19 cellular contexts compared by ENCODE assay signal in the genomic region with DNA sequence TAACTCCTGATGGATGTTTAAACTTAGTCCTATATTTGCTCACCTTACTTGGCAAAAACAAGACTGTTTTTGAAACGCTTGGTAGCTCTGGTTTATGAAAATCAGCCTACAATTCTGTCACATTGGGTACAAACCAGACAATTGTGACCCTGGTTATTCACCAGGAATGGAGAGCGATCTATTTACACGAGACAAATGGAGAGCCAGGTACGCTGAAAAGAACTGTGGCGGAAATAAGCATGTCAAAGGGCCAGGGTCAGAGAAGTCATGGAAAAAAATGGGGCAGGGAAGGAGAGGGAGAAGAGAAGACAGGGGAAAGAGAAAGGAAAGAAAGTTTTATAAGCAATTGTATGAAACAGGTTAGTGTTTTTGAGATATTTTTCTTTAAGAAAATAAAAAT.
DNase-seq lines count a peak whose midpoint lies in the region; ATAC-seq and TF ChIP-seq lines count a peak whose summit lies in the region.
"Had no signal": no experiment of that assay in that cellular context is flagged by ENCODE, and none has a peak within 500 bp of the region (broad histone marks: within the 10 kb centered on the region; RNA-seq: fewer than 3 reads in every experiment).

No MANE protein-coding gene starts in this region.

- H3K4me1 Mint-ChIP-seq in chondrocyte (ENCODE audit: low read depth) (peaks cover 100% of the 10 kb centered on the region), T-cell (peaks cover 0 to 6% (median 2%) of the 10 kb centered on the region in 3 donors)
- peaks cover 6% of the 10 kb centered on the region for H3K4me1 Mint-ChIP-seq in stimulated activated effector memory CD8-positive, alpha-beta T cell treated with anti-CD3 and anti-CD28 coated beads, Interleukin-12 subunit alpha, Interleukin-12 subunit beta, amount 100 ng/mL, for 72 hours
- no peaks in the 10 kb centered on the region for H3K4me1 Mint-ChIP-seq in activated CD8-positive, alpha-beta T cell treated with anti-CD3 and anti-CD28 coated beads, Interleukin-2, amount 10 ng/mL, durations not matched to agents 7 days and 5 days (ENCODE audit: low read depth)
- H3K4me1 Mint-ChIP-seq: B cell had no signal

- no peak overlapping the region; the same call in 1 of the 2 replicates for H2AK5ac ChIP-seq in IMR-90 (ENCODE audit: low read depth, low read length)

- H3K9me3 Mint-ChIP-seq in chondrocyte (ENCODE audit: low read depth) (no peaks in the 10 kb centered on the region), T-cell (no peaks in the 10 kb centered on the region)
- H3K9me3 Mint-ChIP-seq in stimulated activated effector memory CD8-positive, alpha-beta T cell treated with anti-CD3 and anti-CD28 coated beads, Interleukin-12 subunit alpha, Interleukin-12 subunit beta, amount 100 ng/mL, for 72 hours, result no peaks in the 10 kb centered on the region
- no peaks in the 10 kb centered on the region for H3K9me3 Mint-ChIP-seq in activated CD8-positive, alpha-beta T cell treated with anti-CD3 and anti-CD28 coated beads, Interleukin-2, amount 10 ng/mL, durations not matched to agents 7 days and 5 days (ENCODE audit: insufficient read depth)

- H2BK120ac ChIP-seq in IMR-90 (ENCODE audit: low read depth, low read length), result peak overlapping the region; percentile 48; the same call in 1 of the 2 replicates

- dilution Hi-C loops in IMR-90 (cut with HindIII; ENCODE audit: low sequenced_read_pairs, unreplicated experiment), result no loop called here

- no peak overlapping the region for H2BK15ac ChIP-seq in IMR-90 (ENCODE audit: low read depth, low read length)

- H3K36me3 Mint-ChIP-seq in chondrocyte (ENCODE audit: low read depth) (peaks cover 2% of the 10 kb centered on the region), T-cell (peaks cover 48% of the 10 kb centered on the region)
- peaks cover 19% of the 10 kb centered on the region for H3K36me3 Mint-ChIP-seq in stimulated activated effector memory CD8-positive, alpha-beta T cell treated with anti-CD3 and anti-CD28 coated beads, Interleukin-12 subunit alpha, Interleukin-12 subunit beta, amount 100 ng/mL, for 72 hours
- no peaks in the 10 kb centered on the region for H3K36me3 Mint-ChIP-seq in activated CD8-positive, alpha-beta T cell treated with anti-CD3 and anti-CD28 coated beads, Interleukin-2, amount 10 ng/mL, durations not matched to agents 7 days and 5 days (ENCODE audit: low read depth)

- peaks cover 2% of the 10 kb centered on the region; the same call in 1 of the 2 replicates for H4K20me1 ChIP-seq in IMR-90 (ENCODE audit: insufficient read depth, low read length)

- H3K56ac ChIP-seq in IMR-90 (ENCODE audit: extremely low read depth, insufficient read depth, low read length), result no peak overlapping the region

- WGBS in IMR-90 (ENCODE audit: extremely low coverage in 2 of 2, insufficient read length in 1 of 2), 2 experiments, result 95% methylated on average over 4 of the region's 5 CpGs; no CpG with 5 or more reads in 1 of the 2 experiments
- 58 to 71% methylated on average over 5 of the region's 5 CpGs for WGBS in mesodermal cell (ENCODE audit: insufficient coverage in 2 of 2), 2 experiments

- peaks cover 45% of the 10 kb centered on the region for H3K4me1 ChIP-seq in IMR-90 (ENCODE audit: control insufficient read depth, insufficient read depth, low read length)
- peaks cover 82% of the 10 kb centered on the region for H3K4me1 ChIP-seq in mesodermal cell (ENCODE audit: control insufficient read depth, insufficient read depth, low read length, poor library complexity, severe bottlenecking)

- H3K27me3 ChIP-seq in IMR-90 (ENCODE audit: control insufficient read depth, insufficient read depth, low read length), result no peaks in the 10 kb centered on the region
- H3K27me3 ChIP-seq: neutrophil had no signal

- no peak for TF ChIP-seq RAD21 in IMR-90 (IDR thresholded peaks at IDR 0.05; ENCODE audit: low read length)

- DNase-seq in IMR-90 (no peak), chondrocyte (ENCODE audit: low spot score) (no peak), cerebellar nuclear complex (lab: John Stamatoyannopoulos, UW) (no peak), NCI-H774 (lab: John Stamatoyannopoulos, UW) (no peak), T-cell (no peak)
- DNase-seq in stimulated activated effector memory CD8-positive, alpha-beta T cell treated with anti-CD3 and anti-CD28 coated beads, Interleukin-12 subunit alpha, Interleukin-12 subunit beta, amount 100 ng/mL, for 72 hours (ENCODE audit: low spot score in 2 of 2), result no peak
- no peak for DNase-seq in activated CD8-positive, alpha-beta T cell treated with anti-CD3 and anti-CD28 coated beads, Interleukin-2, amount 10 ng/mL, durations not matched to agents 7 days and 5 days
- DNase-seq: activated CD4-positive, alpha-beta T cell treated with anti-CD3 and anti-CD28 coated beads for 48 hours; activated T-cell treated with anti-CD3 and anti-CD28 coated beads, Interleukin-2, amount 50 U/mL, for 48 hours; DND-41; effector CD4-positive, alpha-beta T cell; KG1; kidney glomerular epithelial cell; NCI-H1417 treated with DMSO at 0.1 percent for 48 hours; stimulated activated CD4-positive, alpha-beta T cell treated with anti-CD3 and anti-CD28 coated beads, Interleukin-15, amount 100 ng/mL, for 24 hours; T-helper 1 cell had no signal

- H3K4me3 ChIP-seq in IMR-90 (ENCODE audit: insufficient read depth, low read depth, low read length) (no peak overlapping the region), mesodermal cell (ENCODE audit: extremely low read depth, insufficient read depth, low read length, poor library complexity, severe bottlenecking) (no peak overlapping the region)

- H3K18ac ChIP-seq in IMR-90 (ENCODE audit: low read depth, low read length), result no peak overlapping the region

- BruUV-seq in IMR-90 (replicated peaks; lab: Mats Ljungman, UMichigan), result no TSS peak

- no peak overlapping the region for H4K8ac ChIP-seq in IMR-90 (ENCODE audit: low read depth in 2 of 2, low read length in 2 of 2)

- TF ChIP-seq CTCF in IMR-90 (conservative IDR thresholded peaks at IDR 0.05; ENCODE audit: low read depth, low read length), result no peak
- TF ChIP-seq CTCF in chondrocyte (IDR thresholded peaks at IDR 0.05), result peak; percentile 34

- POLR2A ChIA-PET in IMR-90 (lab: Charles Lee; ENCODE audit: unreplicated experiment) (no interaction called here), T-cell (lab: Charles Lee) (no interaction called here)
- POLR2A ChIA-PET in activated CD8-positive, alpha-beta T cell treated with anti-CD3 and anti-CD28 coated beads, Interleukin-2, amount 10 ng/mL, durations not matched to agents 7 days and 5 days (lab: Charles Lee), result no interaction called here

- H3K4me3 Mint-ChIP-seq in chondrocyte (ENCODE audit: unreplicated experiment) (no peak overlapping the region), T-cell (no peak overlapping the region)
- H3K4me3 Mint-ChIP-seq in stimulated activated effector memory CD8-positive, alpha-beta T cell treated with anti-CD3 and anti-CD28 coated beads, Interleukin-12 subunit alpha, Interleukin-12 subunit beta, amount 100 ng/mL, for 72 hours, result no peak overlapping the region
- no peak overlapping the region for H3K4me3 Mint-ChIP-seq in activated CD8-positive, alpha-beta T cell treated with anti-CD3 and anti-CD28 coated beads, Interleukin-2, amount 10 ng/mL, durations not matched to agents 7 days and 5 days
- H3K4me3 Mint-ChIP-seq: B cell had no signal

- H2BK20ac ChIP-seq in IMR-90 (ENCODE audit: low read depth, low read length), result no peak overlapping the region

- H3K4me2 ChIP-seq in IMR-90 (ENCODE audit: low read depth, low read length), result no peak overlapping the region

- no peak overlapping the region for H3K9ac ChIP-seq in IMR-90 (ENCODE audit: low read depth, low read length)

- no peak overlapping the region for H3K14ac ChIP-seq in IMR-90 (replicated peaks; ENCODE audit: low read depth, low read length)

- H3K4ac ChIP-seq in IMR-90 (ENCODE audit: low read depth, low read length), result no peak overlapping the region

- no peak overlapping the region for H4K5ac ChIP-seq in IMR-90 (ENCODE audit: low read depth, low read length)

- ATAC-seq in IMR-90 (ENCODE audit: low read depth) (no peak), T-cell (replicated peaks in 1 of 4) (no peak)
- ATAC-seq in stimulated activated effector memory CD8-positive, alpha-beta T cell treated with anti-CD3 and anti-CD28 coated beads, Interleukin-12 subunit alpha, Interleukin-12 subunit beta, amount 100 ng/mL, for 72 hours, result no peak
- ATAC-seq in activated CD8-positive, alpha-beta T cell treated with anti-CD3 and anti-CD28 coated beads, Interleukin-2, amount 10 ng/mL, durations not matched to agents 7 days and 5 days, result no peak

- H2BK5ac ChIP-seq in IMR-90 (ENCODE audit: low read depth, low read length, poor library complexity, severe bottlenecking), result no peak overlapping the region

- in situ Hi-C loops in IMR-90 (cut with MboI; ENCODE audit: low sequenced_read_pairs), result no loop called here

- H3K27ac ChIP-seq in IMR-90 (ENCODE audit: insufficient read depth, low read length), result no peak overlapping the region
- H3K27ac ChIP-seq in mesodermal cell (ENCODE audit: low read depth, low read length, severe bottlenecking), result peak overlapping the region; percentile 77
- H3K27ac ChIP-seq: neutrophil had no signal

- H4K91ac ChIP-seq in IMR-90 (ENCODE audit: insufficient read depth, low read depth, low read length), result no peak overlapping the region

- no peaks in the 10 kb centered on the region for H3K9me3 ChIP-seq in IMR-90 (ENCODE audit: control insufficient read depth, insufficient read depth, low read length)
- H3K9me3 ChIP-seq in mesodermal cell (ENCODE audit: control insufficient read depth, low read length), result no peaks in the 10 kb centered on the region
- H3K9me3 ChIP-seq: neutrophil had no signal

- CTCF ChIA-PET in IMR-90 (lab: Yijun Ruan, JAX), result no interaction called here
- CTCF ChIA-PET in activated CD8-positive, alpha-beta T cell treated with anti-CD3 and anti-CD28 coated beads, Interleukin-2, amount 10 ng/mL, durations not matched to agents 7 days and 5 days (lab: Charles Lee), result interaction anchor here (0.6 kb wide), 1 partner anchor 81 kb away, joined by 3 read pairs; no protein-coding TSS in a partner anchor
- CTCF ChIA-PET in T-cell (lab: Charles Lee), result no interaction called here

- H2AK9ac ChIP-seq in IMR-90 (replicated peaks; ENCODE audit: low read depth, low read length, poor library complexity), result no peak overlapping the region

- peaks cover 0 to 14% of the 10 kb centered on the region in 2 experiments; a peak in 2 of 4 replicates for H3K79me1 ChIP-seq in IMR-90 (ENCODE audit: low read depth in 1 of 2, low read length in 2 of 2)

- H2AFZ ChIP-seq in IMR-90 (replicated peaks; ENCODE audit: low read length, poor library complexity), result no peak overlapping the region

- H3K36me3 ChIP-seq in IMR-90 (ENCODE audit: control insufficient read depth, insufficient read depth, low read length) (no peaks in the 10 kb centered on the region), mesodermal cell (ENCODE audit: control insufficient read depth, insufficient read depth, low read length) (no peaks in the 10 kb centered on the region)

- TF ChIP-seq POLR2A in IMR-90 (IDR thresholded peaks at IDR 0.05; ENCODE audit: low read depth, low read length), result no peak

- H3K27me3 Mint-ChIP-seq in chondrocyte (ENCODE audit: low read depth), result no peaks in the 10 kb centered on the region
- no peaks in the 10 kb centered on the region for H3K27me3 Mint-ChIP-seq in activated CD8-positive, alpha-beta T cell treated with anti-CD3 and anti-CD28 coated beads, Interleukin-2, amount 10 ng/mL, durations not matched to agents 7 days and 5 days (ENCODE audit: low read depth)
- no peaks in the 10 kb centered on the region for H3K27me3 Mint-ChIP-seq in T-cell
- H3K27me3 Mint-ChIP-seq: B cell had no signal

- H3K27ac Mint-ChIP-seq in chondrocyte (ENCODE audit: unreplicated experiment), result peak overlapping the region; percentile 92
- H3K27ac Mint-ChIP-seq in stimulated activated effector memory CD8-positive, alpha-beta T cell treated with anti-CD3 and anti-CD28 coated beads, Interleukin-12 subunit alpha, Interleukin-12 subunit beta, amount 100 ng/mL, for 72 hours, result peak overlapping the region; percentile 5
- H3K27ac Mint-ChIP-seq in activated CD8-positive, alpha-beta T cell treated with anti-CD3 and anti-CD28 coated beads, Interleukin-2, amount 10 ng/mL, durations not matched to agents 7 days and 5 days, result no peak overlapping the region
- H3K27ac Mint-ChIP-seq in T-cell, result no peak overlapping the region
- H3K27ac Mint-ChIP-seq: B cell had no signal

- intact Hi-C loops in IMR-90 (cut with micrococcal nuclease), result loop anchor here (5.0 kb wide), 1 partner anchor 131 kb away; no protein-coding TSS in a partner anchor

- peaks cover 27% of the 10 kb centered on the region for H3K9me1 ChIP-seq in IMR-90 (ENCODE audit: insufficient read depth, low read length)

- no peak overlapping the region for H3K23ac ChIP-seq in IMR-90 (ENCODE audit: low read depth, low read length)

Comparison
In these comparisons a context has a peak if more than half of its experiments do, and no peak if none do; other contexts are left out.
1. H3K27ac Mint-ChIP-seq: peak in chondrocyte (single experiment) and stimulated activated effector memory CD8-positive, alpha-beta T cell treated with anti-CD3 and anti-CD28 coated beads, Interleukin-12 subunit alpha, Interleukin-12 subunit beta, amount 100 ng/mL, for 72 hours (single experiment); none in activated CD8-positive, alpha-beta T cell treated with anti-CD3 and anti-CD28 coated beads, Interleukin-2, amount 10 ng/mL, durations not matched to agents 7 days and 5 days (single experiment) and T-cell (0 of 2).